ENCODE assay signal across 8 cellular contexts in genomic region chr17:63702223-63702577, GRCh38. TPM values are rescaled to one million over a fixed set of nuclear protein-coding genes. Genes with fewer than 3 reads are reported as not detected.
DNase-seq lines count a peak whose midpoint lies in the region; TF ChIP-seq lines count a peak whose summit lies in the region.

No MANE protein-coding gene starts in this region.

- peaks cover 0 to 8% of the 10 kb centered on the region in 2 donors for H3K4me1 ChIP-seq in breast epithelium

- TF ChIP-seq CTCF in GM12875 (IDR thresholded peaks at IDR 0.05; ENCODE audit: borderline replicate concordance, insufficient read depth, low read depth, low read length) (no peak), breast epithelium (IDR thresholded peaks at IDR 0.05) (no peak), WERI-Rb-1 (IDR thresholded peaks at IDR 0.05; ENCODE audit: low read depth, low read length) (no peak)

- H3K9me3 Mint-ChIP-seq in activated naive CD8-positive, alpha-beta T cell treated with anti-CD3 and anti-CD28 coated beads for 36 hours, result no peaks in the 10 kb centered on the region

- no peaks in the 10 kb centered on the region for H3K9me3 ChIP-seq in breast epithelium
- H3K9me3 ChIP-seq in WERI-Rb-1 (ENCODE audit: severe bottlenecking), result no peaks in the 10 kb centered on the region

- TF ChIP-seq POLR2A in Raji (IDR thresholded peaks at IDR 0.05; ENCODE audit: insufficient read depth, low read depth, low read length) (peak; percentile 63), breast epithelium (IDR thresholded peaks at IDR 0.05) (no peak)

- intact Hi-C loops in breast epithelium (cut with DNase I; ENCODE audit: low total_unique reads), result loop anchor here (5.0 kb wide), 1 partner anchor 320 kb away; no protein-coding TSS in a partner anchor

- H3K27me3 ChIP-seq in breast epithelium, result no peaks in the 10 kb centered on the region
- no peaks in the 10 kb centered on the region for H3K27me3 ChIP-seq in WERI-Rb-1 (ENCODE audit: insufficient read depth, low read depth, severe bottlenecking)

- H3K4me1 Mint-ChIP-seq in activated naive CD8-positive, alpha-beta T cell treated with anti-CD3 and anti-CD28 coated beads for 36 hours, result peaks cover 60% of the 10 kb centered on the region

- H3K36me3 Mint-ChIP-seq in activated naive CD8-positive, alpha-beta T cell treated with anti-CD3 and anti-CD28 coated beads for 36 hours, result peaks cover 47% of the 10 kb centered on the region

- H3K36me3 ChIP-seq in breast epithelium (no peaks in the 10 kb centered on the region), WERI-Rb-1 (peaks cover 25% of the 10 kb centered on the region)

- H3K4me3 Mint-ChIP-seq in activated naive CD8-positive, alpha-beta T cell treated with anti-CD3 and anti-CD28 coated beads for 36 hours, result peak overlapping the region; percentile 89

- peak; percentile 67 for DNase-seq in activated naive CD8-positive, alpha-beta T cell treated with anti-CD3 and anti-CD28 coated beads for 36 hours
- DNase-seq in stimulated activated CD4-positive, alpha-beta T cell treated with anti-CD3 and anti-CD28 coated beads, Interleukin-15, amount 100 ng/mL, for 1 hour (ENCODE audit: low read depth in 1 of 2, low spot score in 1 of 2), result peak; percentile 28 to 45
- DNase-seq in breast epithelium (ENCODE audit: low spot score in 2 of 2) (no peak), WERI-Rb-1 (no peak), NCI-H2227 (lab: John Stamatoyannopoulos, UW; ENCODE audit: unreplicated experiment) (no peak), NCI-H226 (no peak)

- peak overlapping the region in 1 of 2 donors; percentile 12 for H3K27ac ChIP-seq in breast epithelium
- H3K27ac ChIP-seq in WERI-Rb-1, result no peak overlapping the region

- peak overlapping the region; percentile 97 for H3K27ac Mint-ChIP-seq in activated naive CD8-positive, alpha-beta T cell treated with anti-CD3 and anti-CD28 coated beads for 36 hours

- no peaks in the 10 kb centered on the region for H3K27me3 Mint-ChIP-seq in activated naive CD8-positive, alpha-beta T cell treated with anti-CD3 and anti-CD28 coated beads for 36 hours

- H3K4me3 ChIP-seq in GM12875 (ENCODE audit: low read depth, low read length) (peak overlapping the region; percentile 61), breast epithelium (peak overlapping the region in 1 of 3 donors; percentile 17), WERI-Rb-1 (ENCODE audit: low read depth, low read length) (no peak overlapping the region)

RNA-seq across cellular contexts. Expression of gene LIMD2, which starts 2.3 kb away (rescaled TPM):
- total RNA-seq in activated naive CD8-positive, alpha-beta T cell treated with anti-CD3 and anti-CD28 coated beads for 36 hours, result 100 to 1,000 TPM; 173 to 179 TPM
- total RNA-seq in breast epithelium, result 10 to 100 TPM in 1 of 3 donors, 1 to 10 TPM in 2; 6.1 to 10.5 (median 7.2) TPM

RNA-seq across cellular contexts. Expression of gene STRADA, which starts 39.4 kb away (rescaled TPM):
- total RNA-seq in activated naive CD8-positive, alpha-beta T cell treated with anti-CD3 and anti-CD28 coated beads for 36 hours, result 10 to 100 TPM; 39.1 to 40.9 TPM
- total RNA-seq in breast epithelium, result 10 to 100 TPM; 25.9 to 33.8 (median 26.2) TPM

Comparison
In these comparisons a context has a peak if more than half of its experiments do, and no peak if none do; other contexts are left out.
1. DNase-seq: peak in activated naive CD8-positive, alpha-beta T cell treated with anti-CD3 and anti-CD28 coated beads for 36 hours (single experiment) and stimulated activated CD4-positive, alpha-beta T cell treated with anti-CD3 and anti-CD28 coated beads, Interleukin-15, amount 100 ng/mL, for 1 hour (2 of 2); none in breast epithelium (0 of 2), WERI-Rb-1 (single experiment), NCI-H2227 (single experiment) and NCI-H226 (single experiment).
2. RNA of gene LIMD2, which starts 2.3 kb away (total RNA-seq): 173 to 179 TPM in activated naive CD8-positive, alpha-beta T cell treated with anti-CD3 and anti-CD28 coated beads for 36 hours; 6.1 to 10.5 TPM in breast epithelium; every median in the first group is over 10 times any median in the second.